Comparison of ENCODE assay signal across 15 cellular contexts in the genomic region with DNA sequence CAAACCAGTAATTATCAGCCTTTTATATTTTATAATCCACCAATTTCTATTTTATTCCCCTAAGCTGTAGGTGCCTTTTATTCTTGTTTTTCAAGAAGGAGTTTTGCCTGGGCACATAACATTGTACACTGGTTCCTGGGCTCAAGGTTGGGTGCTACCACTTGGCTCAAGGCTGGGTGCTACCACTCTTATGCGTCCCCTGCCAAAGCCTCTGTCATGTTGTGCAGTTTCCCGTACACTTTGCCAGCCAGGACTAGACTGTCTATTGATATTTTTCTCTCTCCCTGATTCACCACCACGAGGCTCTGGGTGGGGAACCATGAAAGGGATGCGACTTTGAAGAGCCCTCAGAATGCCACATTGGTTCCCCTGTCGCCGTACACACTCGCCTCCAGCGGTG. TPM values are rescaled to one million over a fixed set of nuclear protein-coding genes. Genes with fewer than 3 reads are reported as not detected.
A peak's percentile ranks its signal among the peaks of the same experiment; 100 is the strongest.
DNase-seq lines count a peak whose midpoint lies in the region; ATAC-seq and TF ChIP-seq lines count a peak whose summit lies in the region.
"Had no signal": no experiment of that assay in that cellular context is flagged by ENCODE, and none has a peak within 500 bp of the region (broad histone marks: within the 10 kb centered on the region; RNA-seq: fewer than 3 reads in every experiment).

No MANE protein-coding gene starts in this region.

- no peak overlapping the region for H3K4me3 Mint-ChIP-seq in activated CD8-positive, alpha-beta memory T cell treated with anti-CD3 and anti-CD28 coated beads, Interleukin-2, amount 10 ng/mL, durations not matched to agents 7 days and 5 days
- H3K4me3 Mint-ChIP-seq in brain = no peak overlapping the region
- no peak overlapping the region for H3K4me3 Mint-ChIP-seq in activated T-helper 1 cell treated with anti-CD3 and anti-CD28 coated beads, Interleukin-12 subunit alpha, Interleukin-12 subunit beta, Interleukin-2, Interleukin-4 antibody, amounts not matched to agents 30 ng/mL and 10 ng/mL and 1 ng/mL, durations not matched to agents 14 hours and 24 hours and 36 hours
- H3K4me3 Mint-ChIP-seq: CD4-positive, alpha-beta memory T cell had no signal

- intact Hi-C loops in activated T-helper 1 cell treated with anti-CD3 and anti-CD28 coated beads, Interleukin-12 subunit alpha, Interleukin-12 subunit beta, Interleukin-2, Interleukin-4 antibody, amounts not matched to agents 30 ng/mL and 10 ng/mL and 1 ng/mL, durations not matched to agents 14 hours and 24 hours and 36 hours (cut with micrococcal nuclease) = no loop called here

- ATAC-seq in activated CD8-positive, alpha-beta memory T cell treated with anti-CD3 and anti-CD28 coated beads, Interleukin-2, amount 10 ng/mL, durations not matched to agents 7 days and 5 days = no peak
- ATAC-seq in left lobe of liver (peak; percentile 58), HG03097 (IDR thresholded peaks at IDR 0.05; ENCODE audit: low FRiP score, unreplicated experiment) (no peak)

- CTCF ChIA-PET in activated CD8-positive, alpha-beta memory T cell treated with anti-CD3 and anti-CD28 coated beads, Interleukin-2, amount 10 ng/mL, durations not matched to agents 7 days and 5 days (lab: Charles Lee) = interaction anchor here (0.7 to 4.6 kb wide), 7 partner anchors 8 to 103 kb away, joined by 3 to 83 read pairs (median 8); a partner anchor contains a TSS

- peak; percentile 32 for DNase-seq in activated CD8-positive, alpha-beta memory T cell treated with anti-CD3 and anti-CD28 coated beads, Interleukin-2, amount 10 ng/mL, durations not matched to agents 7 days and 5 days
- DNase-seq in activated CD8-positive, alpha-beta memory T cell treated with anti-CD3 and anti-CD28 coated beads, Interleukin-2, amount 50 U/mL, for 4 hours = no peak
- DNase-seq in left lobe of liver (ENCODE audit: low spot score) (peak; percentile 42), NCI-H748 treated with DMSO at 0.1 percent for 48 hours (lab: John Stamatoyannopoulos, UW) (no peak)
- no peak for DNase-seq in activated T-helper 1 cell treated with anti-CD3 and anti-CD28 coated beads, Interleukin-12 subunit alpha, Interleukin-12 subunit beta, Interleukin-2, Interleukin-4 antibody, amounts not matched to agents 30 ng/mL and 10 ng/mL and 1 ng/mL, durations not matched to agents 14 hours and 24 hours and 36 hours (ENCODE audit: low spot score)
- DNase-seq: C1 segment of cervical spinal cord; Calu3; CD4-positive, alpha-beta memory T cell; COR-L47; DND-41; GOT3; H7; HCEC 1CT had no signal

- TF ChIP-seq CTCF in brain (conservative IDR thresholded peaks at IDR 0.05) = no peak

- no peaks in the 10 kb centered on the region for H3K9me3 Mint-ChIP-seq in activated CD8-positive, alpha-beta memory T cell treated with anti-CD3 and anti-CD28 coated beads, Interleukin-2, amount 10 ng/mL, durations not matched to agents 7 days and 5 days (ENCODE audit: low read depth)
- H3K9me3 Mint-ChIP-seq in brain = peaks cover 0 to 2% (median 0%) of the 10 kb centered on the region in 5 experiments
- H3K9me3 Mint-ChIP-seq in activated T-helper 1 cell treated with anti-CD3 and anti-CD28 coated beads, Interleukin-12 subunit alpha, Interleukin-12 subunit beta, Interleukin-2, Interleukin-4 antibody, amounts not matched to agents 30 ng/mL and 10 ng/mL and 1 ng/mL, durations not matched to agents 14 hours and 24 hours and 36 hours = no peaks in the 10 kb centered on the region
- H3K9me3 Mint-ChIP-seq: CD4-positive, alpha-beta memory T cell had no signal

- H3K36me3 Mint-ChIP-seq in activated CD8-positive, alpha-beta memory T cell treated with anti-CD3 and anti-CD28 coated beads, Interleukin-2, amount 10 ng/mL, durations not matched to agents 7 days and 5 days = no peaks in the 10 kb centered on the region
- H3K36me3 Mint-ChIP-seq in brain = no peaks in the 10 kb centered on the region
- no peaks in the 10 kb centered on the region for H3K36me3 Mint-ChIP-seq in activated T-helper 1 cell treated with anti-CD3 and anti-CD28 coated beads, Interleukin-12 subunit alpha, Interleukin-12 subunit beta, Interleukin-2, Interleukin-4 antibody, amounts not matched to agents 30 ng/mL and 10 ng/mL and 1 ng/mL, durations not matched to agents 14 hours and 24 hours and 36 hours (ENCODE audit: low read depth)
- H3K36me3 Mint-ChIP-seq: CD4-positive, alpha-beta memory T cell had no signal

- peaks cover 17% of the 10 kb centered on the region for H3K27me3 Mint-ChIP-seq in activated CD8-positive, alpha-beta memory T cell treated with anti-CD3 and anti-CD28 coated beads, Interleukin-2, amount 10 ng/mL, durations not matched to agents 7 days and 5 days
- peaks cover 3% of the 10 kb centered on the region for H3K27me3 Mint-ChIP-seq in brain
- H3K27me3 Mint-ChIP-seq in activated T-helper 1 cell treated with anti-CD3 and anti-CD28 coated beads, Interleukin-12 subunit alpha, Interleukin-12 subunit beta, Interleukin-2, Interleukin-4 antibody, amounts not matched to agents 30 ng/mL and 10 ng/mL and 1 ng/mL, durations not matched to agents 14 hours and 24 hours and 36 hours (ENCODE audit: insufficient read depth) = peaks cover 12% of the 10 kb centered on the region

- no peak overlapping the region for H3K27ac Mint-ChIP-seq in activated CD8-positive, alpha-beta memory T cell treated with anti-CD3 and anti-CD28 coated beads, Interleukin-2, amount 10 ng/mL, durations not matched to agents 7 days and 5 days
- peak overlapping the region in 3 of 5 experiments; percentile 24 to 80 (median 66) for H3K27ac Mint-ChIP-seq in brain
- H3K27ac Mint-ChIP-seq in activated T-helper 1 cell treated with anti-CD3 and anti-CD28 coated beads, Interleukin-12 subunit alpha, Interleukin-12 subunit beta, Interleukin-2, Interleukin-4 antibody, amounts not matched to agents 30 ng/mL and 10 ng/mL and 1 ng/mL, durations not matched to agents 14 hours and 24 hours and 36 hours = no peak overlapping the region

- no peaks in the 10 kb centered on the region for H3K4me1 Mint-ChIP-seq in activated CD8-positive, alpha-beta memory T cell treated with anti-CD3 and anti-CD28 coated beads, Interleukin-2, amount 10 ng/mL, durations not matched to agents 7 days and 5 days
- peaks cover 20% of the 10 kb centered on the region for H3K4me1 Mint-ChIP-seq in brain
- H3K4me1 Mint-ChIP-seq in activated T-helper 1 cell treated with anti-CD3 and anti-CD28 coated beads, Interleukin-12 subunit alpha, Interleukin-12 subunit beta, Interleukin-2, Interleukin-4 antibody, amounts not matched to agents 30 ng/mL and 10 ng/mL and 1 ng/mL, durations not matched to agents 14 hours and 24 hours and 36 hours (ENCODE audit: low read depth) = no peaks in the 10 kb centered on the region
- H3K4me1 Mint-ChIP-seq: CD4-positive, alpha-beta memory T cell had no signal

RNA-seq across cellular contexts. Expression of a gene that starts 52.5 kb away (rescaled TPM):
- total RNA-seq in activated CD8-positive, alpha-beta memory T cell treated with anti-CD3 and anti-CD28 coated beads, Interleukin-2, amount 10 ng/mL, durations not matched to agents 7 days and 5 days = 1 to 10 TPM; 3.3 to 8.1 TPM
- polyA plus RNA-seq in brain (ENCODE audit: insufficient read depth, low read depth, low replicate concordance) = 42.7 TPM
- total RNA-seq in left lobe of liver = 3.0 TPM
- total RNA-seq in activated T-helper 1 cell treated with anti-CD3 and anti-CD28 coated beads, Interleukin-12 subunit alpha, Interleukin-12 subunit beta, Interleukin-2, Interleukin-4 antibody, amounts not matched to agents 30 ng/mL and 10 ng/mL and 1 ng/mL, durations not matched to agents 14 hours and 24 hours and 36 hours = 6.1 and 7.1 TPM in 2 replicates

Comparison
In these comparisons a context has a peak if more than half of its experiments do, and no peak if none do; other contexts are left out.
1. DNase-seq: peak in activated CD8-positive, alpha-beta memory T cell treated with anti-CD3 and anti-CD28 coated beads, Interleukin-2, amount 10 ng/mL, durations not matched to agents 7 days and 5 days (single experiment) and left lobe of liver (single experiment); none in activated CD8-positive, alpha-beta memory T cell treated with anti-CD3 and anti-CD28 coated beads, Interleukin-2, amount 50 U/mL, for 4 hours (single experiment), activated T-helper 1 cell treated with anti-CD3 and anti-CD28 coated beads, Interleukin-12 subunit alpha, Interleukin-12 subunit beta, Interleukin-2, Interleukin-4 antibody, amounts not matched to agents 30 ng/mL and 10 ng/mL and 1 ng/mL, durations not matched to agents 14 hours and 24 hours and 36 hours (single experiment) and NCI-H748 treated with DMSO at 0.1 percent for 48 hours (single experiment).
2. H3K27ac Mint-ChIP-seq: peak in brain (3 of 5); none in activated CD8-positive, alpha-beta memory T cell treated with anti-CD3 and anti-CD28 coated beads, Interleukin-2, amount 10 ng/mL, durations not matched to agents 7 days and 5 days (single experiment) and activated T-helper 1 cell treated with anti-CD3 and anti-CD28 coated beads, Interleukin-12 subunit alpha, Interleukin-12 subunit beta, Interleukin-2, Interleukin-4 antibody, amounts not matched to agents 30 ng/mL and 10 ng/mL and 1 ng/mL, durations not matched to agents 14 hours and 24 hours and 36 hours (single experiment).